Comparison of ENCODE assay signal across 8 cellular contexts in the genomic region with DNA sequence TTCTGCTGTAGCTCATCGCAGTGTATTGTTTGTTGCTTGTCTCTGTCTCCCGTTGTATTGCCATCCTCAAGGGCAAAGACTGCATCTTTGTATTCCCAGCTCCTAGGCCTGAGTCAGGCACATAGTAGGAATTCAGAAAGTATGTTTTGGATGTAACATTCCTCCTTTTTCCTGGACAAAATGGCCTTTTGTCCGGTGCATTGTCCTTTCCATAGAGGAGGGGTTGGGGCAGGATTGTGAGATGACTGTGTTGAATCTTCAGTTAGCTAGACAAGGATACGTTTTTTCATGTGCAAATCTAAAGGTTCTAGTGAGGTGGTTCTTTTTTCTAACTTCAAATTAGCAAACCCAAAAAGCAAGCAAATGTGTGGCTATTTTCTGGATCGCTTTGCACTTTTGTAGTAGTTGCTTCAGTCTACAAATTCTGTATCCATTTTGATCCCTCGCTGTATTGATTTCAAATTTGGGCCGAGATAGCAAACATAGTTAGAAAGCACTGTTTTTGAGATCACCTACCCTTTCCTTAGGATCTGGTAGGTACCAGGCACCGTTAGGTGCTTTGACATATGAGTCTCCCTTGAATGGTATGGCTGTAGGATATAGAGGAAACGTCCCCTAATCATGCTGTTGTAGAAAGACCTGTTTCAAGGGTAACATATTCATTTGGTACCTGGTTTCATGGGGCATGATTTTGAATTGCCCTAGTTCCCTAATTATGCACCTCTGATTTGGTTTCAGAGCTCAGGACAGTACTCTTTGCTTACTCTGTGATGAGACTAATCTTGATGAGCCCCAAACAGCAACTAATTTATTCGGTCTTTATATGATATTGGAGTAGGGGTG. TPM values are rescaled to one million over a fixed set of nuclear protein-coding genes. Genes with fewer than 3 reads are reported as not detected.
A peak's percentile ranks its signal among the peaks of the same experiment; 100 is the strongest.
DNase-seq lines count a peak whose midpoint lies in the region; TF ChIP-seq lines count a peak whose summit lies in the region.

No MANE protein-coding gene starts in this region.

- peak overlapping the region; percentile 93 for H3K4me3 Mint-ChIP-seq in osteocyte (ENCODE audit: unreplicated experiment)

- H3K4me1 ChIP-seq in OCI-LY7 (ENCODE audit: insufficient read depth, low read length, poor library complexity, severe bottlenecking): peaks cover 23% of the 10 kb centered on the region

- POLR2A ChIA-PET in OCI-LY7 (lab: Charles Lee): interaction anchor here (0.5 to 2.1 kb wide), 8 partner anchors 12 to 797 kb away, joined by 3 to 13 read pairs (median 5); partner anchors contain the start of gene STX12

- no peaks in the 10 kb centered on the region for H3K9me2 ChIP-seq in OCI-LY7 (ENCODE audit: insufficient read depth, low read length)

- peaks cover 2% of the 10 kb centered on the region for H3K36me3 Mint-ChIP-seq in osteocyte (ENCODE audit: unreplicated experiment)

- intact Hi-C loops in OCI-LY7 (cut with micrococcal nuclease; ENCODE audit: unreplicated experiment): loop anchor here (10.0 kb wide), 1 partner anchor 157 kb away; the partner anchor contains the start of gene IFI6

- no peak overlapping the region for H3K27ac ChIP-seq in OCI-LY7 (ENCODE audit: low read depth, low read length, poor library complexity, severe bottlenecking)

- H3K9me3 Mint-ChIP-seq in osteocyte (ENCODE audit: unreplicated experiment): no peaks in the 10 kb centered on the region

- no peak for TF ChIP-seq CTCF in OCI-LY7 (conservative IDR thresholded peaks at IDR 0.05; ENCODE audit: low read length)
- no peak for TF ChIP-seq CTCF in epithelial cell of proximal tubule (conservative IDR thresholded peaks at IDR 0.05; ENCODE audit: low read depth, low read length)
- TF ChIP-seq CTCF in osteocyte (IDR thresholded peaks at IDR 0.05): no peak

- CTCF ChIA-PET in OCI-LY7 (lab: Charles Lee; ENCODE audit: unreplicated experiment): no interaction called here

- H3K9me3 ChIP-seq in OCI-LY7 (ENCODE audit: low read length): no peaks in the 10 kb centered on the region

- BruUV-seq in OCI-LY7 (replicated peaks; lab: Mats Ljungman, UMichigan): TSS peak; percentile 53

- H3K27ac Mint-ChIP-seq in osteocyte (ENCODE audit: unreplicated experiment): peak overlapping the region; percentile 98

- H3K4me2 ChIP-seq in OCI-LY7 (ENCODE audit: low read length): peak overlapping the region; percentile 90

- H3K79me2 ChIP-seq in OCI-LY7 (ENCODE audit: insufficient read depth, low read depth, low read length): peaks cover 60% of the 10 kb centered on the region

- H2AFZ ChIP-seq in OCI-LY7 (ENCODE audit: low read length): no peak overlapping the region

- H4K20me1 ChIP-seq in OCI-LY7 (ENCODE audit: insufficient read depth, low read length): peaks cover 23% of the 10 kb centered on the region

- H3K4me3 ChIP-seq in OCI-LY7 (ENCODE audit: low read depth, low read length, poor library complexity, severe bottlenecking): peak overlapping the region; percentile 92
- peak overlapping the region; percentile 87 for H3K4me3 ChIP-seq in epithelial cell of proximal tubule (ENCODE audit: low read depth, low read length)

- H3K4me1 Mint-ChIP-seq in osteocyte (ENCODE audit: unreplicated experiment): peaks cover 24% of the 10 kb centered on the region

- peaks cover 51% of the 10 kb centered on the region for H3K36me3 ChIP-seq in OCI-LY7 (ENCODE audit: insufficient read depth, low read length)

- no peaks in the 10 kb centered on the region for H3K27me3 Mint-ChIP-seq in osteocyte (ENCODE audit: unreplicated experiment)

- peak; percentile 26 for DNase-seq in EL
- no peak for DNase-seq in OCI-LY7 (ENCODE audit: low spot score)
- no peak for DNase-seq in epithelial cell of proximal tubule (ENCODE audit: low read depth)
- DNase-seq in osteocyte (ENCODE audit: extremely low spot score, unreplicated experiment): no peak
- DNase-seq in hippocampal formation (lab: John Stamatoyannopoulos, UW): no peak
- no peak for DNase-seq in NCI-H82 (lab: John Stamatoyannopoulos, UW)
- DNase-seq in NCI-H510A treated with DMSO at 0.1 percent for 48 hours (lab: John Stamatoyannopoulos, UW): no peak
- DNase-seq in AG08395 (ENCODE audit: low spot score): no peak

RNA-seq across cellular contexts. Expression of gene PPP1R8, which starts 1.2 kb away (rescaled TPM):
- total RNA-seq in OCI-LY7 (2014; rRNA removed; shearing (Covaris generic)): 71.3 and 72.4 TPM in 2 replicates
- total RNA-seq in OCI-LY7 (2022): 57.3 and 58.0 TPM in 2 replicates
- total RNA-seq in epithelial cell of proximal tubule: 27.4 and 45.4 TPM in 2 replicates
- total RNA-seq in osteocyte: 49.5 and 49.6 TPM in 2 replicates

RNA-seq across cellular contexts. Expression of gene THEMIS2, which starts 40.6 kb away (rescaled TPM):
- 0.98 and 4.1 TPM in 2 replicates for total RNA-seq in OCI-LY7 (2014; rRNA removed; shearing (Covaris generic))
- 15.4 and 20.3 TPM in 2 replicates for total RNA-seq in OCI-LY7 (2022)
- 12.1 and 24.2 TPM in 2 replicates for total RNA-seq in epithelial cell of proximal tubule
- 3.7 and 4.0 TPM in 2 replicates for total RNA-seq in osteocyte

RNA-seq across cellular contexts. Expression of gene STX12, which starts 58.8 kb away (rescaled TPM):
- total RNA-seq in OCI-LY7 (2014; rRNA removed; shearing (Covaris generic)): 17.2 and 19.8 TPM in 2 replicates
- total RNA-seq in OCI-LY7 (2022) (29.7 and 30.1 TPM in 2 replicates), epithelial cell of proximal tubule (21.7 and 31.5 TPM in 2 replicates), osteocyte (40.5 and 44.5 TPM in 2 replicates)
